Comparison of ENCODE assay signal across 18 cellular contexts in the genomic region with DNA sequence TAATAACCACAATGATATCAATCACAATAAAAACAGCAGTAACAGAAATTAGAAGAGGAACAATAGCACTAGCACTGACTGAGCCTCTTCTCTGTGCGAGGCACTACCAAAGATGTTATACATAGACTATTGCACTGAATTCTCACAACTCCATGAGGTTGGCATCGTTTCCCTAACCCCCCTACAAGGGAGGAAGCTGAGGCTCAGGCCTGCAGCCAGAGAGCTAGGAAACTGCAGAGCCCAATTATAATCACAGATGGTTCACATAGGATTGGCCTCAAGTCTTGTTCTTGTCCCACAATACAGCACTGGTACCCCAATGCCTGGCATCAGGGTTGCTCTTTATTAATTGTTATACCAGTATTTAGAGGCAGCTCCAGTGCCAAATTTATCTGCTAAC.
"Had no signal": no experiment of that assay in that cellular context is flagged by ENCODE, and none has a peak within 500 bp of the region (broad histone marks: within the 10 kb centered on the region; RNA-seq: fewer than 3 reads in every experiment).

No MANE protein-coding gene starts in this region.

- H3K36me3 Mint-ChIP-seq: mesothelial cell of epicardium had no signal

- H3K4me3 Mint-ChIP-seq: mesothelial cell of epicardium, natural killer cell, neural crest cell, type B pancreatic cell had no signal

- H3K4me1 Mint-ChIP-seq: natural killer cell had no signal

- H3K27me3 ChIP-seq: dorsolateral prefrontal cortex, heart right ventricle, suprapubic skin, thyroid gland had no signal

- ATAC-seq: esophagus mucosa, heart right ventricle, left lobe of liver, natural killer cell, right cardiac atrium had no signal

- H3K9me3 Mint-ChIP-seq: type B pancreatic cell had no signal

- H3K27me3 Mint-ChIP-seq: type B pancreatic cell had no signal

- H3K27ac Mint-ChIP-seq: mesothelial cell of epicardium, natural killer cell, type B pancreatic cell had no signal

- DNase-seq: cortex of kidney; effector CD8-positive, alpha-beta T cell; heart right ventricle; hypothalamus; mammary epithelial cell; natural killer cell; small intestine; stimulated activated CD4-positive, alpha-beta T cell treated with anti-CD3 and anti-CD28 coated beads, Interleukin-12 subunit alpha, Interleukin-12 subunit beta, amount 100 ng/mL, for 4 hours; stimulated activated naive CD4-positive, alpha-beta T cell treated with Interleukin-2 at 50 U/mL for 16 hours; thyroid gland had no signal

- H3K9me3 ChIP-seq: suprapubic skin, thyroid gland had no signal

- H3K4me3 ChIP-seq: dorsolateral prefrontal cortex, heart right ventricle, suprapubic skin, thyroid gland had no signal

- H3K27ac ChIP-seq: dorsolateral prefrontal cortex, heart right ventricle, suprapubic skin, thyroid gland had no signal

- H3K4me1 ChIP-seq: heart right ventricle, suprapubic skin, thyroid gland had no signal

- H3K36me3 ChIP-seq: heart right ventricle, suprapubic skin, thyroid gland had no signal
